8 cellular contexts compared by ENCODE assay signal in genomic region chrX:49171752-49172279, GRCh38. TPM values are rescaled to one million over a fixed set of nuclear protein-coding genes. Genes with fewer than 3 reads are reported as not detected.
DNase-seq lines count a peak whose midpoint lies in the region; ATAC-seq and TF ChIP-seq lines count a peak whose summit lies in the region.

TSS of gene PLP2 (plus strand) at chrX:49171898. CDS start at chrX:49172001, 103 bp downstream.

- DNase-seq in DMS114 treated with DMSO at 0.1 percent for 48 hours (lab: John Stamatoyannopoulos, UW; ENCODE audit: unreplicated experiment), result peak; percentile 10
- DNase-seq in GM23338 (ENCODE audit: low spot score), result peak; percentile 21
- peak; percentile 32 for DNase-seq in NCI-H2081 treated with DMSO at 0.1 percent for 48 hours (lab: John Stamatoyannopoulos, UW)
- DNase-seq in activated CD8-positive, alpha-beta T cell treated with anti-CD3 and anti-CD28 coated beads, Interleukin-2, amount 10 ng/mL, durations not matched to agents 7 days and 5 days, result peak; percentile 77
- peak; percentile 31 to 44 (median 36) for DNase-seq in effector memory CD8-positive, alpha-beta T cell
- peak; percentile 68 for DNase-seq in stimulated activated naive CD4-positive, alpha-beta T cell treated with Interleukin-2 at 50 U/mL for 16 hours (lab: John Stamatoyannopoulos, UW)

- peak within 1 kb of the TSS; percentile 72 for H3K4me3 Mint-ChIP-seq in GM23338
- peak within 1 kb of the TSS; percentile 85 for H3K4me3 Mint-ChIP-seq in activated CD8-positive, alpha-beta T cell treated with anti-CD3 and anti-CD28 coated beads, Interleukin-2, amount 10 ng/mL, durations not matched to agents 7 days and 5 days
- peak within 1 kb of the TSS; percentile 85 for H3K4me3 Mint-ChIP-seq in effector memory CD8-positive, alpha-beta T cell

- no peaks in the 10 kb centered on the region; the same call in 2 of the 3 replicates for H3K9me3 Mint-ChIP-seq in GM23338
- no peaks in the 10 kb centered on the region for H3K9me3 Mint-ChIP-seq in activated CD8-positive, alpha-beta T cell treated with anti-CD3 and anti-CD28 coated beads, Interleukin-2, amount 10 ng/mL, durations not matched to agents 7 days and 5 days (ENCODE audit: insufficient read depth)
- H3K9me3 Mint-ChIP-seq in effector memory CD8-positive, alpha-beta T cell, result no peaks in the 10 kb centered on the region

- H3K9me2 ChIP-seq in GM23338 (ENCODE audit: insufficient read depth), result no peaks in the 10 kb centered on the region

- H3K4me2 ChIP-seq in GM23338, result peak within 1 kb of the TSS; percentile 82

- H3K36me3 Mint-ChIP-seq in GM23338 (ENCODE audit: low read depth), result peaks cover 11% of the 10 kb centered on the region; the same call in 1 of the 3 replicates
- peaks cover 36% of the 10 kb centered on the region for H3K36me3 Mint-ChIP-seq in activated CD8-positive, alpha-beta T cell treated with anti-CD3 and anti-CD28 coated beads, Interleukin-2, amount 10 ng/mL, durations not matched to agents 7 days and 5 days (ENCODE audit: low read depth)
- H3K36me3 Mint-ChIP-seq in effector memory CD8-positive, alpha-beta T cell (ENCODE audit: insufficient read depth), result peaks cover 48% of the 10 kb centered on the region

- H3K4me3 ChIP-seq in GM23338, result peak within 1 kb of the TSS; percentile 59
- peak within 1 kb of the TSS; percentile 68 to 75 for H3K4me3 ChIP-seq in mucosa of rectum (ENCODE audit: low read length in 2 of 2)

- H3K4me1 ChIP-seq in GM23338 (ENCODE audit: insufficient read depth) (no peaks in the 10 kb centered on the region; the same call in 1 of the 2 replicates), mucosa of rectum (ENCODE audit: control insufficient read depth in 2 of 2, insufficient read depth in 2 of 2, low read length in 2 of 2) (peaks cover 10 to 20% of the 10 kb centered on the region in 2 donors)

- POLR2A ChIA-PET in activated CD8-positive, alpha-beta T cell treated with anti-CD3 and anti-CD28 coated beads, Interleukin-2, amount 10 ng/mL, durations not matched to agents 7 days and 5 days (lab: Charles Lee), result interaction anchor here (0.7 to 1.4 kb wide), 2 partner anchors 31 to 101 kb away, joined by 3 to 4 read pairs; no protein-coding TSS in a partner anchor

- H3K27me3 ChIP-seq in GM23338 (ENCODE audit: insufficient read depth) (peaks cover 55% of the 10 kb centered on the region), mucosa of rectum (ENCODE audit: control insufficient read depth in 2 of 2, insufficient read depth in 2 of 2, low read length in 2 of 2) (no peaks in the 10 kb centered on the region)

- H3K9me3 ChIP-seq in mucosa of rectum (ENCODE audit: control insufficient read depth in 2 of 2, low read length in 2 of 2), result no peaks in the 10 kb centered on the region

- no peak within 1 kb of the TSS for H3K27ac ChIP-seq in GM23338 (ENCODE audit: low read depth)
- H3K27ac ChIP-seq in mucosa of rectum (ENCODE audit: low read depth in 2 of 2, low read length in 2 of 2), result peak within 1 kb of the TSS; percentile 92 to 95

- no peaks in the 10 kb centered on the region for H4K20me1 ChIP-seq in GM23338 (replicated peaks; ENCODE audit: insufficient read depth)

- CTCF ChIA-PET in activated CD8-positive, alpha-beta T cell treated with anti-CD3 and anti-CD28 coated beads, Interleukin-2, amount 10 ng/mL, durations not matched to agents 7 days and 5 days (lab: Charles Lee), result interaction anchor here (1.2 to 1.6 kb wide), 3 partner anchors 16 to 21 kb away, joined by 4 to 6 read pairs (median 5); no protein-coding TSS in a partner anchor

- peak within 1 kb of the TSS; percentile 89 to 90 for H3K9ac ChIP-seq in mucosa of rectum (ENCODE audit: low read depth in 1 of 2, low read length in 2 of 2)

- H3K36me3 ChIP-seq in GM23338 (ENCODE audit: insufficient read depth) (no peaks in the 10 kb centered on the region), mucosa of rectum (ENCODE audit: control insufficient read depth in 2 of 2, insufficient read depth in 2 of 2, low read length in 2 of 2) (peaks cover 3 to 7% of the 10 kb centered on the region in 2 donors)

- H3K4me1 Mint-ChIP-seq in GM23338, result peaks cover 22% of the 10 kb centered on the region
- H3K4me1 Mint-ChIP-seq in activated CD8-positive, alpha-beta T cell treated with anti-CD3 and anti-CD28 coated beads, Interleukin-2, amount 10 ng/mL, durations not matched to agents 7 days and 5 days (ENCODE audit: low read depth), result peaks cover 48% of the 10 kb centered on the region
- H3K4me1 Mint-ChIP-seq in effector memory CD8-positive, alpha-beta T cell (ENCODE audit: low read depth in 2 of 2), result peaks cover 21 to 26% of the 10 kb centered on the region in 2 donors

- ATAC-seq in GM23338 (peak; percentile 35), HG03097 (IDR thresholded peaks at IDR 0.05; ENCODE audit: low FRiP score, unreplicated experiment) (no peak)
- peak; percentile 59 for ATAC-seq in activated CD8-positive, alpha-beta T cell treated with anti-CD3 and anti-CD28 coated beads, Interleukin-2, amount 10 ng/mL, durations not matched to agents 7 days and 5 days
- peak; percentile 44 for ATAC-seq in effector memory CD8-positive, alpha-beta T cell (replicated peaks)

- peaks cover 21% of the 10 kb centered on the region for H3K27me3 Mint-ChIP-seq in GM23338 (ENCODE audit: insufficient read depth, low read depth, poor library complexity)
- no peaks in the 10 kb centered on the region for H3K27me3 Mint-ChIP-seq in activated CD8-positive, alpha-beta T cell treated with anti-CD3 and anti-CD28 coated beads, Interleukin-2, amount 10 ng/mL, durations not matched to agents 7 days and 5 days (ENCODE audit: low read depth)
- no peaks in the 10 kb centered on the region for H3K27me3 Mint-ChIP-seq in effector memory CD8-positive, alpha-beta T cell

- TF ChIP-seq CTCF in GM23338 (conservative IDR thresholded peaks at IDR 0.05; ENCODE audit: low read depth in 2 of 2), result no peak

- H3F3A ChIP-seq in GM23338 (replicated peaks; ENCODE audit: low read depth), result no peaks in the 10 kb centered on the region

- H3K27ac Mint-ChIP-seq in GM23338, result no peak within 1 kb of the TSS
- H3K27ac Mint-ChIP-seq in activated CD8-positive, alpha-beta T cell treated with anti-CD3 and anti-CD28 coated beads, Interleukin-2, amount 10 ng/mL, durations not matched to agents 7 days and 5 days, result peak within 1 kb of the TSS; percentile 90
- peak within 1 kb of the TSS; percentile 82 for H3K27ac Mint-ChIP-seq in effector memory CD8-positive, alpha-beta T cell

- H2AFZ ChIP-seq in GM23338, result peak within 1 kb of the TSS; percentile 59; the same call in 1 of the 2 replicates

- no peaks in the 10 kb centered on the region for H3K79me2 ChIP-seq in GM23338 (replicated peaks; ENCODE audit: insufficient read depth)

TF ChIP-seq in GM23338, 12 proteins besides CTCF, POLR2A, EP300 and RAD21 (continues in another document):
- TF ChIP-seq EZH2phosphoT487 (IDR thresholded peaks at IDR 0.05; ENCODE audit: unreplicated experiment) (no peak), ZNF114 (CRISPR knock-in tag; IDR thresholded peaks at IDR 0.05) (no peak), REST (IDR thresholded peaks at IDR 0.05; ENCODE audit: unreplicated experiment) (no peak), CREB1 (CRISPR knock-in tag; IDR thresholded peaks at IDR 0.05; ENCODE audit: low read depth) (no peak), NANOG (IDR thresholded peaks at IDR 0.05; ENCODE audit: borderline replicate concordance) (no peak), POLR2AphosphoS5 (IDR thresholded peaks at IDR 0.05; ENCODE audit: low read depth) (no peak), ZNF331 (CRISPR knock-in tag; IDR thresholded peaks at IDR 0.05; ENCODE audit: low read depth) (no peak)

RNA-seq across cellular contexts. Expression of gene PLP2, which starts in this region (rescaled TPM):
- 1.6 and 3.4 TPM in 2 replicates for total RNA-seq in GM23338 (2014; rRNA removed; shearing (Covaris generic))
- polyA plus RNA-seq in GM23338 (2016; fragmentation: Nextera tagmentation; extraction: Ambion mirVana), result 9.5 and 10.1 TPM in 2 replicates
- total RNA-seq in activated CD8-positive, alpha-beta T cell treated with anti-CD3 and anti-CD28 coated beads, Interleukin-2, amount 10 ng/mL, durations not matched to agents 7 days and 5 days, result 100 to 1,000 TPM; 203 to 214 TPM

Comparison
In these comparisons a context has a peak if more than half of its experiments do, and no peak if none do; other contexts are left out.
1. RNA of gene PLP2 (total RNA-seq): 203 to 214 TPM in activated CD8-positive, alpha-beta T cell treated with anti-CD3 and anti-CD28 coated beads, Interleukin-2, amount 10 ng/mL, durations not matched to agents 7 days and 5 days; 1.6 to 3.4 TPM in GM23338; every median in the first group is over 10 times any median in the second.
2. DNase-seq: peak in every context shown above with its lines; median percentile 77 in activated CD8-positive, alpha-beta T cell treated with anti-CD3 and anti-CD28 coated beads, Interleukin-2, amount 10 ng/mL, durations not matched to agents 7 days and 5 days; 68 in stimulated activated naive CD4-positive, alpha-beta T cell treated with Interleukin-2 at 50 U/mL for 16 hours; 36 in effector memory CD8-positive, alpha-beta T cell; 32 in NCI-H2081 treated with DMSO at 0.1 percent for 48 hours; 21 in GM23338; 10 in DMS114 treated with DMSO at 0.1 percent for 48 hours.
3. Peak in every context shown above with its lines, with median percentiles within 50 percentile points of each other: H3K4me3 Mint-ChIP-seq.